ENCODE assay signal across 1 cellular context in genomic region chr19:3397266-3398022, GRCh38.
TF ChIP-seq lines count a peak whose summit lies in the region.

No MANE protein-coding gene starts in this region.

TF ChIP-seq in HepG2, 621 proteins besides CTCF, POLR2A, EP300 and RAD21 (continued from another document and continues in another):
- TF ChIP-seq ATF2 (CRISPR knock-in tag; IDR thresholded peaks at IDR 0.05) (peak; percentile 48; the same call in 1 of the 2 replicates), ARNT2 (CRISPR knock-in tag; IDR thresholded peaks at IDR 0.05; ENCODE audit: low read depth) (peak; percentile 88), HDAC1 (CRISPR knock-in tag; IDR thresholded peaks at IDR 0.05) (peak; percentile 36; the same call in 1 of the 2 replicates), POLR2G (IDR thresholded peaks at IDR 0.05; ENCODE audit: low read depth, low read length) (peak; percentile 62), REL (CRISPR knock-in tag; conservative IDR thresholded peaks at IDR 0.05) (no peak), KMT2B (CRISPR knock-in tag; IDR thresholded peaks at IDR 0.05) (peak; percentile 73), RBFOX2 (IDR thresholded peaks at IDR 0.05; ENCODE audit: low read depth, low read length) (peak; percentile 68), HMG20B (CRISPR knock-in tag; conservative IDR thresholded peaks at IDR 0.05) (no peak; the same call in 1 of the 2 replicates), PPARG (CRISPR knock-in tag; conservative IDR thresholded peaks at IDR 0.05) (0 out of 2 replicates have a peak, but pooled peaks have one; percentile 12), HNF1A (IDR thresholded peaks at IDR 0.05; ENCODE audit: low read depth) (no peak), HNF1A (CRISPR knock-in tag; IDR thresholded peaks at IDR 0.05; ENCODE audit: borderline replicate concordance) (peak; percentile 67; the same call in 1 of the 2 replicates), NFYC (CRISPR knock-in tag; IDR thresholded peaks at IDR 0.05) (peak; percentile 50), ZBTB25 (CRISPR knock-in tag; IDR thresholded peaks at IDR 0.05) (peak; percentile 84; the same call in 1 of the 2 replicates), TARDBP (CRISPR knock-in tag; IDR thresholded peaks at IDR 0.05) (peak; percentile 74; the same call in 1 of the 2 replicates), ZNF512B (CRISPR knock-in tag; IDR thresholded peaks at IDR 0.05; ENCODE audit: borderline replicate concordance) (no peak), RORA (CRISPR knock-in tag; IDR thresholded peaks at IDR 0.05) (no peak), BORCS8-MEF2B (CRISPR knock-in tag; IDR thresholded peaks at IDR 0.05) (no peak), MYC (CRISPR knock-in tag; IDR thresholded peaks at IDR 0.05; ENCODE audit: borderline replicate concordance) (peak; percentile 69; the same call in 1 of the 2 replicates), BRD4 (CRISPR knock-in tag; IDR thresholded peaks at IDR 0.05) (peak; percentile 52; the same call in 1 of the 2 replicates), PATZ1 (CRISPR knock-in tag; IDR thresholded peaks at IDR 0.05) (peak; percentile 90), HMG20A (CRISPR knock-in tag; IDR thresholded peaks at IDR 0.05; ENCODE audit: borderline replicate concordance) (peak; percentile 52; the same call in 1 of the 2 replicates), HDAC2 (CRISPR knock-in tag; IDR thresholded peaks at IDR 0.05) (peak; percentile 87), ELF1 (CRISPR knock-in tag; IDR thresholded peaks at IDR 0.05) (peak; percentile 54; the same call in 1 of the 2 replicates), PCBP1 (IDR thresholded peaks at IDR 0.05; ENCODE audit: borderline replicate concordance, low read depth, low read length) (peak; percentile 99), ZNF605 (CRISPR knock-in tag; IDR thresholded peaks at IDR 0.05) (peak; percentile 62; the same call in 1 of the 2 replicates), IRF2 (CRISPR knock-in tag; IDR thresholded peaks at IDR 0.05) (no peak), MEF2D (CRISPR knock-in tag; IDR thresholded peaks at IDR 0.05) (0 out of 2 replicates have a peak, but pooled peaks have one; percentile 17), RFXANK (CRISPR knock-in tag; IDR thresholded peaks at IDR 0.05) (no peak), FOSL2 (CRISPR knock-in tag; IDR thresholded peaks at IDR 0.05) (peak; percentile 41), SMAD3 (CRISPR knock-in tag; IDR thresholded peaks at IDR 0.05) (peak; percentile 62; the same call in 1 of the 2 replicates), NR2C2 (CRISPR knock-in tag; IDR thresholded peaks at IDR 0.05; ENCODE audit: borderline replicate concordance) (peak; percentile 41; the same call in 1 of the 2 replicates), GFI1 (CRISPR knock-in tag; IDR thresholded peaks at IDR 0.05; ENCODE audit: borderline replicate concordance) (peak; percentile 27; the same call in 1 of the 2 replicates), MED1 (CRISPR knock-in tag; IDR thresholded peaks at IDR 0.05) (peak; percentile 90), PRDM4 (CRISPR knock-in tag; IDR thresholded peaks at IDR 0.05; ENCODE audit: borderline replicate concordance) (no peak), ZNF567 (CRISPR knock-in tag; IDR thresholded peaks at IDR 0.05; ENCODE audit: borderline replicate concordance) (peak; percentile 88; the same call in 1 of the 2 replicates), ZNF746 (CRISPR knock-in tag; IDR thresholded peaks at IDR 0.05) (peak; percentile 55; the same call in 1 of the 2 replicates), HNF4G (IDR thresholded peaks at IDR 0.05; ENCODE audit: borderline replicate concordance, low read depth, low read length) (0 out of 2 replicates have a peak, but pooled peaks have one; percentile 23), HNF4G (CRISPR knock-in tag; IDR thresholded peaks at IDR 0.05; ENCODE audit: borderline replicate concordance, low read depth) (no peak), FOXP4 (CRISPR knock-in tag; IDR thresholded peaks at IDR 0.05) (0 out of 2 replicates have a peak, but pooled peaks have one; percentile 30), TFDP2 (CRISPR knock-in tag; IDR thresholded peaks at IDR 0.05) (peak; percentile 42; the same call in 1 of the 2 replicates), MED8 (CRISPR knock-in tag; IDR thresholded peaks at IDR 0.05; ENCODE audit: insufficient replicate concordance) (peak; percentile 73), MYPOP (CRISPR knock-in tag; IDR thresholded peaks at IDR 0.05) (0 out of 2 replicates have a peak, but pooled peaks have one; percentile 48), ZNF547 (CRISPR knock-in tag; IDR thresholded peaks at IDR 0.05) (0 out of 2 replicates have a peak, but pooled peaks have one; percentile 14), PLRG1 (conservative IDR thresholded peaks at IDR 0.05) (no peak), NCOA2 (CRISPR knock-in tag; IDR thresholded peaks at IDR 0.05) (peak; percentile 92), DNMT3B (CRISPR knock-in tag; conservative IDR thresholded peaks at IDR 0.05) (peak; percentile 67)
